In genomic region chr2:116877944-116878343, GRCh38 we compare ENCODE assay signal across 6 cellular contexts.
"Had no signal": no experiment of that assay in that cellular context is flagged by ENCODE, and none has a peak within 500 bp of the region (broad histone marks: within the 10 kb centered on the region; RNA-seq: fewer than 3 reads in every experiment).

No MANE protein-coding gene starts in this region.

- H3K4me3 ChIP-seq: K562 had no signal

- FAIRE-seq: HepG2, HTR-8/SVneo, K562 had no signal

- ATAC-seq: HepG2, K562 had no signal

- H3K27ac ChIP-seq: HL-60 had no signal

- DNase-seq: IMR-90, KBM-7 had no signal
